Comparison of ENCODE assay signal across 11 cellular contexts in genomic region chr2:176174382-176174834, GRCh38. TPM values are rescaled to one million over a fixed set of nuclear protein-coding genes. Genes with fewer than 3 reads are reported as not detected.
A peak's percentile ranks its signal among the peaks of the same experiment; 100 is the strongest.
DNase-seq lines count a peak whose midpoint lies in the region; ATAC-seq, FAIRE-seq and TF ChIP-seq lines count a peak whose summit lies in the region.
"Had no signal": no experiment of that assay in that cellular context is flagged by ENCODE, and none has a peak within 500 bp of the region (broad histone marks: within the 10 kb centered on the region; RNA-seq: fewer than 3 reads in every experiment).

No MANE protein-coding gene starts in this region.

- no peak overlapping the region for H3K4me3 Mint-ChIP-seq in endothelial cell (ENCODE audit: unreplicated experiment)

- CTCF ChIA-PET in A549 (lab: Yijun Ruan, JAX): interaction anchor here (1.4 kb wide), 2 partner anchors 33 to 464 kb away, joined by 3 read pairs; no protein-coding TSS in a partner anchor

- H3K27ac Mint-ChIP-seq in endothelial cell (ENCODE audit: unreplicated experiment): no peak overlapping the region

- H3K27me3 ChIP-seq in Karpas-422 (ENCODE audit: low read length): no peaks in the 10 kb centered on the region

- TF ChIP-seq RAD21 in A549 (conservative IDR thresholded peaks at IDR 0.05 in 1 of 2, IDR thresholded peaks at IDR 0.05 in 1 of 2): no peak

- H3K9me3 ChIP-seq in A549 (no peaks in the 10 kb centered on the region), Karpas-422 (ENCODE audit: low read length) (no peaks in the 10 kb centered on the region)
- H3K9me3 ChIP-seq: lower lobe of right lung had no signal

- 0 out of 3 replicates have a peak overlapping the region, but pooled peaks have one; percentile 4 for H3K4me2 ChIP-seq in A549
- peak overlapping the region; percentile 81 for H3K4me2 ChIP-seq in Karpas-422 (ENCODE audit: low read depth, low read length, poor library complexity, severe bottlenecking)

- TF ChIP-seq POLR2A in A549 (IDR thresholded peaks at IDR 0.05; ENCODE audit: low read length): no peak

- DNase-seq in A549 (ENCODE audit: low read depth in 1 of 2, low spot score in 1 of 2) (no peak), Karpas-422 (no peak), astrocyte of the spinal cord (ENCODE audit: low read depth, low spot score) (no peak), left colon (no peak), A172 (ENCODE audit: low spot score) (no peak), T-helper 2 cell (no peak), endothelial cell (ENCODE audit: low spot score) (no peak), GM19239 (ENCODE audit: insufficient read length, low spot score) (no peak)
- DNase-seq: activated T-cell treated with anti-CD3 and anti-CD28 coated beads, Interleukin-2, amount 50 U/mL, for 1 hour; lower lobe of right lung; NCI-H1417 treated with DMSO at 0.1 percent for 48 hours had no signal

- in situ Hi-C loops in astrocyte of the spinal cord (cut with HindIII; ENCODE audit: low sequenced_read_pairs): no loop called here

- no peaks in the 10 kb centered on the region for H3K9me3 Mint-ChIP-seq in endothelial cell (ENCODE audit: unreplicated experiment)

- H3K27me3 Mint-ChIP-seq in endothelial cell (ENCODE audit: unreplicated experiment): peaks cover 44% of the 10 kb centered on the region

- H2AFZ ChIP-seq in Karpas-422 (ENCODE audit: low read length): peak overlapping the region; percentile 90

- peaks cover 6% of the 10 kb centered on the region; the same call in 1 of the 3 replicates for H3K4me1 ChIP-seq in A549
- H3K4me1 ChIP-seq in Karpas-422 (ENCODE audit: low read length): peaks cover 45% of the 10 kb centered on the region

- H3K79me2 ChIP-seq in Karpas-422 (ENCODE audit: low read length): no peaks in the 10 kb centered on the region

- no peaks in the 10 kb centered on the region for H3K36me3 ChIP-seq in Karpas-422 (ENCODE audit: insufficient read depth, low read length)
- H3K36me3 ChIP-seq: lower lobe of right lung had no signal

- intact Hi-C loops in left colon (cut with DNase I, micrococcal nuclease): no loop called here

- H3K36me3 Mint-ChIP-seq in endothelial cell (ENCODE audit: low read depth, unreplicated experiment): peaks cover 15% of the 10 kb centered on the region

- peak overlapping the region; percentile 73 for H3K9ac ChIP-seq in Karpas-422 (ENCODE audit: low read length)

- H3K4me3 ChIP-seq in A549: no peak overlapping the region
- peak overlapping the region; percentile 67 for H3K4me3 ChIP-seq in Karpas-422 (ENCODE audit: low read length)
- peak overlapping the region; percentile 13 for H3K4me3 ChIP-seq in astrocyte of the spinal cord (ENCODE audit: low read depth, low read length)
- H3K4me3 ChIP-seq: lower lobe of right lung had no signal

- WGBS in A549 (ENCODE audit: missing lambda C conversion rate): 53% methylated on average over 11 of the region's 15 CpGs

- peaks cover 59% of the 10 kb centered on the region for H3K4me1 Mint-ChIP-seq in endothelial cell (ENCODE audit: unreplicated experiment)

- H3K27ac ChIP-seq in A549 (no peak overlapping the region), Karpas-422 (ENCODE audit: low read length) (no peak overlapping the region)
- H3K27ac ChIP-seq: lower lobe of right lung had no signal

- no peaks in the 10 kb centered on the region for H3K9me2 ChIP-seq in Karpas-422 (replicated peaks; ENCODE audit: insufficient read depth, low read length)

- ATAC-seq in A549 (0 out of 6 replicates have a peak, but pooled peaks of 1 of the 2 experiments have one; percentile 24), left colon (peak; percentile 31)
- ATAC-seq: lower lobe of right lung had no signal

- POLR2A ChIA-PET in A549 (lab: Yijun Ruan, JAX): no interaction called here

- H4K20me1 ChIP-seq in Karpas-422 (ENCODE audit: insufficient read depth, low read depth, low read length): no peaks in the 10 kb centered on the region

- TF ChIP-seq EP300 in A549 (IDR thresholded peaks at IDR 0.05): no peak

- FAIRE-seq in A549 (lab: Jason Lieb, UNC) (no peak), GM19239 (lab: Jason Lieb, UNC) (no peak)

- TF ChIP-seq CTCF in A549 (IDR thresholded peaks at IDR 0.05): no peak
- no peak for TF ChIP-seq CTCF in astrocyte of the spinal cord (IDR thresholded peaks at IDR 0.05; ENCODE audit: low read depth, low read length)
- no peak for TF ChIP-seq CTCF in endothelial cell (IDR thresholded peaks at IDR 0.05; ENCODE audit: unreplicated experiment)

TF ChIP-seq in A549, 52 proteins besides CTCF, POLR2A, EP300 and RAD21:
- no peak for TF ChIP-seq ZNF302 (CRISPR knock-in tag; IDR thresholded peaks at IDR 0.05)
- no peak for TF ChIP-seq ZC3H11A (IDR thresholded peaks at IDR 0.05)
- TF ChIP-seq HDAC2 (IDR thresholded peaks at IDR 0.05): no peak
- no peak for TF ChIP-seq PHF8 (IDR thresholded peaks at IDR 0.05; ENCODE audit: borderline replicate concordance, low read depth)
- no peak for TF ChIP-seq MAFK (IDR thresholded peaks at IDR 0.05; ENCODE audit: partially characterized antibody)
- no peak for TF ChIP-seq JUNB (IDR thresholded peaks at IDR 0.05)
- TF ChIP-seq HEYL (CRISPR knock-in tag; IDR thresholded peaks at IDR 0.05): no peak
- no peak for TF ChIP-seq NPAS2 (CRISPR knock-in tag; IDR thresholded peaks at IDR 0.05; ENCODE audit: borderline replicate concordance)
TF ChIP-seq in A549: peak in this region for 0.

RNA-seq across cellular contexts. Expression of gene HOXD1, which starts 14.1 kb away (rescaled TPM):
- 0.12 and 0.17 TPM in 2 replicates for polyA plus RNA-seq in A549 (2011; rRNA removed)
- 0.12 and 0.17 TPM in 2 replicates for polyA plus RNA-seq in A549 (2012; cell fraction: cytosol; rRNA removed)
- 0.17 and 0.34 TPM in 2 replicates for polyA plus RNA-seq in A549 (2012; cell fraction: nucleus; rRNA removed)
- polyA plus RNA-seq in A549 (2017; fragmentation: RNase III; extraction: RNeasy Plus Mini Kit Qiagen cat#74134 plus additional on column Dnase treatment): 0.11 to 0.17 TPM (median 0.12 TPM) in 3 replicates
- not detected in 2 replicates for polyA minus RNA-seq in A549 (2011; rRNA and poly(A)+ RNA removed)
- not detected in 2 replicates for total RNA-seq in Karpas-422 (2014; rRNA removed; shearing (Covaris generic); ENCODE audit: low replicate concordance)
- 1 to 10 TPM; 3.5 to 6.9 TPM for total RNA-seq in left colon
- 0.34 TPM in 1 of 2 replicates, not detected in the other for total RNA-seq in A172 (2014; rRNA removed; shearing (Covaris generic))
- 3.8 TPM for total RNA-seq in endothelial cell (ENCODE audit: unreplicated experiment)

RNA-seq across cellular contexts. Expression of gene HOXD3, which starts 17.3 kb away (rescaled TPM):
- polyA plus RNA-seq in A549 (2011; rRNA removed) (0.27 and 0.70 TPM in 2 replicates), A549 (2017; fragmentation: RNase III; extraction: RNeasy Plus Mini Kit Qiagen cat#74134 plus additional on column Dnase treatment) (0.14 to 0.36 TPM (median 0.18 TPM) in 3 replicates)
- 0.16 and 0.19 TPM in 2 replicates for polyA plus RNA-seq in A549 (2012; cell fraction: cytosol; rRNA removed)
- 0.71 and 0.89 TPM in 2 replicates for polyA plus RNA-seq in A549 (2012; cell fraction: nucleus; rRNA removed)
- polyA minus RNA-seq in A549 (2011; rRNA and poly(A)+ RNA removed): not detected in 2 replicates
- not detected in 2 replicates for total RNA-seq in Karpas-422 (2014; rRNA removed; shearing (Covaris generic); ENCODE audit: low replicate concordance)
- total RNA-seq in left colon (1 to 10 TPM; 3.8 to 9.5 TPM), endothelial cell (ENCODE audit: unreplicated experiment) (4.1 TPM)
- 1.0 TPM in 2 replicates for total RNA-seq in A172 (2014; rRNA removed; shearing (Covaris generic))

RNA-seq across cellular contexts. Expression of gene HOXD4, which starts 23.1 kb away (rescaled TPM):
- polyA plus RNA-seq in A549 (2011; rRNA removed) (0.27 and 0.28 TPM in 2 replicates), A549 (2017; fragmentation: RNase III; extraction: RNeasy Plus Mini Kit Qiagen cat#74134 plus additional on column Dnase treatment) (0.54 to 0.92 TPM (median 0.87 TPM) in 3 replicates)
- 0.32 and 0.43 TPM in 2 replicates for polyA plus RNA-seq in A549 (2012; cell fraction: cytosol; rRNA removed)
- 2.6 and 3.1 TPM in 2 replicates for polyA plus RNA-seq in A549 (2012; cell fraction: nucleus; rRNA removed)
- polyA minus RNA-seq in A549 (2011; rRNA and poly(A)+ RNA removed): 0.25 TPM in 1 of 2 replicates, not detected in the other
- not detected in 2 replicates for total RNA-seq in Karpas-422 (2014; rRNA removed; shearing (Covaris generic); ENCODE audit: low replicate concordance)
- total RNA-seq in left colon (1 to 10 TPM; 3.8 to 9.7 TPM), endothelial cell (ENCODE audit: unreplicated experiment) (3.5 TPM)
- total RNA-seq in A172 (2014; rRNA removed; shearing (Covaris generic)): 0.77 and 3.9 TPM in 2 replicates

RNA-seq across cellular contexts. Expression of gene HOXD8, which starts 44.9 kb away (rescaled TPM):
- polyA plus RNA-seq in A549 (2011; rRNA removed) (6.4 and 8.5 TPM in 2 replicates), A549 (2017; fragmentation: RNase III; extraction: RNeasy Plus Mini Kit Qiagen cat#74134 plus additional on column Dnase treatment) (3.5 to 3.9 TPM (median 3.8 TPM) in 3 replicates)
- polyA plus RNA-seq in A549 (2012; cell fraction: cytosol; rRNA removed): 2.3 and 3.0 TPM in 2 replicates
- 1.7 and 1.8 TPM in 2 replicates for polyA plus RNA-seq in A549 (2012; cell fraction: nucleus; rRNA removed)
- polyA minus RNA-seq in A549 (2011; rRNA and poly(A)+ RNA removed): 0.97 and 2.5 TPM in 2 replicates
- not detected in 2 replicates for total RNA-seq in Karpas-422 (2014; rRNA removed; shearing (Covaris generic); ENCODE audit: low replicate concordance)
- total RNA-seq in left colon (1 to 10 TPM; 6.2 to 9.8 TPM), endothelial cell (ENCODE audit: unreplicated experiment) (9.3 TPM)
- 11.6 and 20.4 TPM in 2 replicates for total RNA-seq in A172 (2014; rRNA removed; shearing (Covaris generic))

RNA-seq across cellular contexts. Expression of gene HOXD9, which starts 51.9 kb away (rescaled TPM):
- polyA plus RNA-seq in A549 (2011; rRNA removed): 0.34 and 0.45 TPM in 2 replicates
- polyA plus RNA-seq in A549 (2012; cell fraction: cytosol; rRNA removed): 0.30 and 0.47 TPM in 2 replicates
- polyA plus RNA-seq in A549 (2012; cell fraction: nucleus; rRNA removed): 8.3 and 8.7 TPM in 2 replicates
- polyA plus RNA-seq in A549 (2017; fragmentation: RNase III; extraction: RNeasy Plus Mini Kit Qiagen cat#74134 plus additional on column Dnase treatment): 0.94 to 1.7 TPM (median 1.0 TPM) in 3 replicates
- not detected in 2 replicates for polyA minus RNA-seq in A549 (2011; rRNA and poly(A)+ RNA removed)
- not detected in 2 replicates for total RNA-seq in Karpas-422 (2014; rRNA removed; shearing (Covaris generic); ENCODE audit: low replicate concordance)
- 1 to 10 TPM; 1.4 to 5.8 TPM for total RNA-seq in left colon
- total RNA-seq in A172 (2014; rRNA removed; shearing (Covaris generic)): 2.8 and 3.6 TPM in 2 replicates
- 0.56 TPM for total RNA-seq in endothelial cell (ENCODE audit: unreplicated experiment)
